ENCODE assay signal across 33 cellular contexts in genomic region chr3:67977762-67978161, GRCh38.
"Had no signal": no experiment of that assay in that cellular context is flagged by ENCODE, and none has a peak within 500 bp of the region (broad histone marks: within the 10 kb centered on the region; RNA-seq: fewer than 3 reads in every experiment).

No MANE protein-coding gene starts in this region.

- H3K36me3 ChIP-seq: adrenal gland, ascending aorta, brain microvascular endothelial cell, breast epithelium, cardiac muscle cell had no signal

- H3K9me3 ChIP-seq: adrenal gland, ascending aorta, body of pancreas, breast epithelium had no signal

- DNase-seq: activated effector memory CD4-positive, alpha-beta T cell treated with anti-CD3 and anti-CD28 coated beads, Interleukin-2, amount 50 U/mL, for 16 hours; activated effector memory CD4-positive, alpha-beta T cell treated with Interleukin-2 at 50 U/mL for 16 hours; activated gamma-delta T cell; activated gamma-delta T cell treated with Interleukin-2 at 50 U/mL for 16 hours; activated naive CD4-positive, alpha-beta T cell; activated naive CD4-positive, alpha-beta T cell treated with anti-CD3 and anti-CD28 coated beads for 36 hours; activated naive CD4-positive, alpha-beta T cell treated with anti-CD3 and anti-CD28 coated beads, Interleukin-2, amount 10 ng/mL, durations not matched to agents 7 days and 5 days; activated naive CD4-positive, alpha-beta T cell treated with anti-CD3 and anti-CD28 coated beads, Interleukin-2, amount 50 U/mL, for 16 hours; activated naive CD4-positive, alpha-beta T cell treated with Interleukin-2 at 50 U/mL for 16 hours; activated naive CD8-positive, alpha-beta T cell treated with anti-CD3 and anti-CD28 coated beads for 36 hours; activated naive CD8-positive, alpha-beta T cell treated with anti-CD3 and anti-CD28 coated beads, Interleukin-2, amount 10 ng/mL, durations not matched to agents 7 days and 5 days; activated naive CD8-positive, alpha-beta T cell treated with anti-CD3 and anti-CD28 coated beads, Interleukin-2, amount 50 U/mL, for 24 hours; activated T-cell treated with anti-CD3 and anti-CD28 coated beads, Interleukin-2, amount 50 U/mL, for 24 hours; activated T-cell treated with anti-CD3 and anti-CD28 coated beads, Interleukin-2, amount 50 U/mL, for 4 hours; activated T-cell treated with anti-CD3 and anti-CD28 coated beads, Interleukin-2, amount 50 U/mL, for 48 hours; activated T-cell treated with anti-CD3 and anti-CD28 coated beads, Interleukin-2, amount 50 U/mL, for 72 hours; adrenal gland; amniotic stem cell; amygdala; anterior cingulate cortex; aorta; body of pancreas; brain microvascular endothelial cell; caudate nucleus; central memory CD4-positive, alpha-beta T cell; cerebellar nuclear complex had no signal

- FAIRE-seq: astrocyte, bronchial epithelial cell had no signal

- ATAC-seq: activated naive CD4-positive, alpha-beta T cell treated with anti-CD3 and anti-CD28 coated beads, Interleukin-2, amount 50 U/mL, for 72 hours; activated naive CD8-positive, alpha-beta T cell treated with anti-CD3 and anti-CD28 coated beads, Interleukin-2, amount 50 U/mL, for 24 hours; activated T-cell treated with anti-CD3 and anti-CD28 coated beads, Interleukin-2, amount 50 U/mL, for 4 hours; activated T-cell treated with anti-CD3 and anti-CD28 coated beads, Interleukin-2, amount 50 U/mL, for 72 hours; activated T-helper 17 cell treated with anti-CD3 and anti-CD28 coated beads, Interleukin-2, amount 50 U/mL, for 72 hours; body of pancreas had no signal

- H3K27me3 ChIP-seq: adrenal gland, ascending aorta, body of pancreas, brain microvascular endothelial cell, breast epithelium, cardiac muscle cell had no signal

- H3K27ac ChIP-seq: adrenal gland, ascending aorta, body of pancreas, brain microvascular endothelial cell, breast epithelium, cardiac muscle cell had no signal

- H3K4me1 ChIP-seq: adrenal gland, ascending aorta, body of pancreas, breast epithelium had no signal

- H3K4me3 ChIP-seq: adrenal gland, ascending aorta, body of pancreas, breast epithelium, cardiac muscle cell had no signal
